In genomic region chr20:21862958-21863357, GRCh38 we compare ENCODE assay signal across 1 cellular context.
TF ChIP-seq lines count a peak whose summit lies in the region.

No MANE protein-coding gene starts in this region.

TF ChIP-seq in GM23338, 12 proteins besides CTCF, POLR2A, EP300 and RAD21 (continued from another document):
- TF ChIP-seq ZNF462 (CRISPR knock-in tag; IDR thresholded peaks at IDR 0.05) (no peak), JUNB (IDR thresholded peaks at IDR 0.05; ENCODE audit: unreplicated experiment) (no peak), ZNF114 (CRISPR knock-in tag; IDR thresholded peaks at IDR 0.05) (no peak), EZH2 (IDR thresholded peaks at IDR 0.05; ENCODE audit: low read depth, unreplicated experiment) (no peak), EZH2phosphoT487 (IDR thresholded peaks at IDR 0.05; ENCODE audit: unreplicated experiment) (no peak), NANOG (IDR thresholded peaks at IDR 0.05; ENCODE audit: borderline replicate concordance) (no peak), REST (IDR thresholded peaks at IDR 0.05; ENCODE audit: unreplicated experiment) (no peak), POLR2AphosphoS5 (IDR thresholded peaks at IDR 0.05; ENCODE audit: low read depth) (no peak)
